Comparison of ENCODE assay signal across 10 cellular contexts in the genomic region with DNA sequence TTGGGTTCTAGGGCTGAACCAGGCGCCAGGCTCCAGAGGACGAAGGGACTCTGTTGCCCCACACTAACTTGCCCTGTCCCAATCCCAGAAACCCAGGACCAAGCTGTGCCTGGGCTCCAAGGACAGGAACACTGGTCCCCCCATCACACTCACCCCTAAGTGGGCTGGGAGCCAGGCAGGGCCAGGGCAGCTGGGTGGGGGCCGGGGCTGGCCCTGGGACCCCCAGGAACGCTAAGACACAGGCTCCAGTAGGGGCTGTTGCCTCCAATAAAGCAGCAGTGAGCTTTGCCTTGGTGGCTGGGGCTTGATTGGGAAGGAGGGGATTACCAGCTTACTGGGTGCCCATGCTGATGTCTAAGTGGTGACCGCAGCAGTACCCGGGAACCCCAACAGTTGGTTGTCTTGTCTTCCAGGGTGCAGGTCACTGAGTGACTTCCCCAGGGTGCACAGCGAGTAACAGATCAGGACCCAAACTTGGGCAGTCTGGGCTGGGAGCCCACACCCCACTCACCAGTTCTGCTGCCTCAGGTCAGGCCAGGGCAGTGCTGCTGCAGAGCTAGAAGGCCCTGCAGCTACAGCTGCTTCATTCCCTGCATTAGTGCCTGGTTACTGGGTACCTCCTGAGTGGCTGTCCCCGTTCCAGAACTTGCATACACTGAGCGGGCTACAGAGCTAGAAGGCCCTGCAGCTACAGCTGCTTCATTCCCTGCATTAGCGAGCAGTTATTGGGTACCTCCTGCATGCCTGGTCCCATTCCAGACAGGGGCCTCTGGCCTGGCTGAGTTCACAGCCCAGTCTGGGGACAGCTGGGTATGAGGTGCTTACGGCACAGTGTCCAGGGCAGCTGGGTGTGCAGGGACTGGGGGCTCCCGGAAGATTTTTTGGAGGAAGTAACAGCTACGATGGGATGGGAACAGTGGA. TPM values are rescaled to one million over a fixed set of nuclear protein-coding genes. Genes with fewer than 3 reads are reported as not detected.
DNase-seq lines count a peak whose midpoint lies in the region; TF ChIP-seq lines count a peak whose summit lies in the region.
"Had no signal": no experiment of that assay in that cellular context is flagged by ENCODE, and none has a peak within 500 bp of the region (broad histone marks: within the 10 kb centered on the region; RNA-seq: fewer than 3 reads in every experiment).

No MANE protein-coding gene starts in this region.

- H3K9me2 ChIP-seq in hepatocyte (replicated peaks; ENCODE audit: insufficient read depth): no peaks in the 10 kb centered on the region

- peak; percentile 27 for DNase-seq in activated CD4-positive, CD25-positive, alpha-beta regulatory T cell treated with anti-CD3 and anti-CD28 coated beads, Interleukin-2, amount 50 U/mL, for 72 hours
- no peak for DNase-seq in activated CD4-positive, CD25-positive, alpha-beta regulatory T cell (lab: John Stamatoyannopoulos, UW)
- DNase-seq in RWPE1 (ENCODE audit: low spot score) (no peak), hepatocyte (ENCODE audit: low spot score) (peak; percentile 3), NOMO-1 treated with DMSO at 0.1 percent for 48 hours (lab: John Stamatoyannopoulos, UW; ENCODE audit: unreplicated experiment) (no peak), NCI-H1092 (lab: John Stamatoyannopoulos, UW) (no peak)
- no peak for DNase-seq in stimulated activated CD4-positive, alpha-beta T cell treated with anti-CD3 and anti-CD28 coated beads, Interleukin-1b, Interleukin-23, amount 100 ng/mL, for 48 hours

- POLR2A ChIA-PET in RWPE1 (lab: Yijun Ruan, JAX; ENCODE audit: low non-redundant PET): no interaction called here

- no peaks in the 10 kb centered on the region for H3K27me3 ChIP-seq in hepatocyte
- H3K27me3 ChIP-seq: heart right ventricle had no signal

- H3K4me3 ChIP-seq in hepatocyte (no peak overlapping the region), skin epidermis (no peak overlapping the region)
- H3K4me3 ChIP-seq: heart right ventricle had no signal

- CTCF ChIA-PET in RWPE1 (lab: Yijun Ruan, JAX): interaction anchor here (0.6 kb wide), 1 partner anchor 1008 kb away, joined by 3 read pairs; no protein-coding TSS in a partner anchor

- peak overlapping the region; percentile 54 for H3K27ac ChIP-seq in RWPE1
- H3K27ac ChIP-seq in hepatocyte: no peak overlapping the region
- H3K27ac ChIP-seq in skin epidermis: peak overlapping the region in 11 of 21 experiments; percentile 0 to 87 (median 29)
- H3K27ac ChIP-seq: VCaP had no signal

- H3K36me3 ChIP-seq in hepatocyte (replicated peaks; ENCODE audit: insufficient read depth, low read depth): no peaks in the 10 kb centered on the region

- no peaks in the 10 kb centered on the region for H3K79me2 ChIP-seq in hepatocyte

- no peak overlapping the region for H3K4me2 ChIP-seq in hepatocyte

- H3K4me1 ChIP-seq in hepatocyte (ENCODE audit: insufficient read depth): no peaks in the 10 kb centered on the region

- H2AFZ ChIP-seq in hepatocyte: no peak overlapping the region

- no peak for TF ChIP-seq CTCF in RWPE1 (conservative IDR thresholded peaks at IDR 0.05; ENCODE audit: low read depth)
- no peak for TF ChIP-seq CTCF in hepatocyte (IDR thresholded peaks at IDR 0.05; ENCODE audit: poor library complexity)

- no peaks in the 10 kb centered on the region for H4K20me1 ChIP-seq in hepatocyte (ENCODE audit: insufficient read depth, poor library complexity, severe bottlenecking)

- no peaks in the 10 kb centered on the region for H3K9me3 ChIP-seq in hepatocyte (ENCODE audit: low read depth)
- H3K9me3 ChIP-seq: heart right ventricle had no signal

- 93% methylated on average over 13 of the region's 13 CpGs for WGBS in hepatocyte (ENCODE audit: low lambda C conversion rate, missing lambda C conversion rate)

RNA-seq across cellular contexts. Expression of a gene that starts 9.4 kb away (rescaled TPM):
- 143 and 179 TPM in 2 replicates for total RNA-seq in hepatocyte
- 174 and 208 TPM in 2 replicates for polyA plus RNA-seq in hepatocyte

RNA-seq across cellular contexts. Expression of a gene that starts 41.4 kb away (rescaled TPM):
- total RNA-seq in hepatocyte: 15.0 and 25.7 TPM in 2 replicates
- polyA plus RNA-seq in hepatocyte: 24.3 and 29.6 TPM in 2 replicates

Comparison
In these comparisons a context has a peak if more than half of its experiments do, and no peak if none do; other contexts are left out.
1. DNase-seq: peak in activated CD4-positive, CD25-positive, alpha-beta regulatory T cell treated with anti-CD3 and anti-CD28 coated beads, Interleukin-2, amount 50 U/mL, for 72 hours (single experiment) and hepatocyte (single experiment); none in activated CD4-positive, CD25-positive, alpha-beta regulatory T cell (0 of 4), RWPE1 (single experiment), NOMO-1 treated with DMSO at 0.1 percent for 48 hours (single experiment), stimulated activated CD4-positive, alpha-beta T cell treated with anti-CD3 and anti-CD28 coated beads, Interleukin-1b, Interleukin-23, amount 100 ng/mL, for 48 hours (single experiment) and NCI-H1092 (single experiment).